8 cellular contexts compared by ENCODE assay signal in genomic region chr12:22333751-22334695, GRCh38. TPM values are rescaled to one million over a fixed set of nuclear protein-coding genes. Genes with fewer than 3 reads are reported as not detected.
DNase-seq lines count a peak whose midpoint lies in the region; ATAC-seq and TF ChIP-seq lines count a peak whose summit lies in the region.

No MANE protein-coding gene starts in this region.

- intact Hi-C loops in psoas muscle (cut with DNase I), result no loop called here

- H3K4me3 ChIP-seq in HUES48 (ENCODE audit: low read depth, low read length) (peak overlapping the region; percentile 88), psoas muscle (peak overlapping the region; percentile 67)

- peaks cover 36% of the 10 kb centered on the region for H3K27me3 Mint-ChIP-seq in activated T-cell treated with anti-CD3 and anti-CD28 coated beads, Interleukin-2, amount 50 U/mL, for 72 hours (ENCODE audit: low read depth)

- peaks cover 0 to 5% of the 10 kb centered on the region in 2 donors for H3K36me3 Mint-ChIP-seq in activated T-cell treated with anti-CD3 and anti-CD28 coated beads, Interleukin-2, amount 50 U/mL, for 72 hours (ENCODE audit: insufficient read depth in 2 of 2)

- no peaks in the 10 kb centered on the region for H3K9me3 Mint-ChIP-seq in activated T-cell treated with anti-CD3 and anti-CD28 coated beads, Interleukin-2, amount 50 U/mL, for 72 hours

- peak in 1 of 2 donors; percentile 39 for ATAC-seq in activated T-cell treated with anti-CD3 and anti-CD28 coated beads, Interleukin-2, amount 50 U/mL, for 72 hours (replicated peaks in 1 of 2)
- ATAC-seq in psoas muscle (no peak), HG03378 (IDR thresholded peaks at IDR 0.05; ENCODE audit: unreplicated experiment) (no peak), GM21717 (IDR thresholded peaks at IDR 0.05; ENCODE audit: unreplicated experiment) (no peak)

- H3K27ac ChIP-seq in HUES48 (ENCODE audit: low read depth, low read length) (no peak overlapping the region), psoas muscle (no peak overlapping the region)

- H3K4me1 ChIP-seq in HUES48 (ENCODE audit: control insufficient read depth, insufficient read depth, low read length), result no peaks in the 10 kb centered on the region
- no peaks in the 10 kb centered on the region for H3K4me1 ChIP-seq in psoas muscle

- WGBS in psoas muscle, 3 donors, result 1 to 2% (median 1%) methylated on average over 61 to 76 of the region's 76 CpGs

- peak; percentile 31 to 33 for DNase-seq in activated T-cell treated with anti-CD3 and anti-CD28 coated beads, Interleukin-2, amount 50 U/mL, for 72 hours
- DNase-seq in germinal center (ENCODE audit: low spot score) (peak; percentile 17), psoas muscle (peak; percentile 18 to 52), NCI-H2227 (lab: John Stamatoyannopoulos, UW; ENCODE audit: unreplicated experiment) (no peak), COLO829 (ENCODE audit: low spot score) (no peak)

- H3K27me3 ChIP-seq in HUES48 (ENCODE audit: control insufficient read depth, insufficient read depth, low read length), result peaks cover 40% of the 10 kb centered on the region
- H3K27me3 ChIP-seq in psoas muscle (ENCODE audit: insufficient read depth in 3 of 3, low read length in 2 of 3), result peaks cover 0 to 50% (median 8%) of the 10 kb centered on the region in 3 donors

- H3K9me3 ChIP-seq in HUES48 (ENCODE audit: control insufficient read depth, insufficient read depth, low read length) (no peaks in the 10 kb centered on the region), psoas muscle (no peaks in the 10 kb centered on the region)

- peak overlapping the region; percentile 74 for H3K27ac Mint-ChIP-seq in activated T-cell treated with anti-CD3 and anti-CD28 coated beads, Interleukin-2, amount 50 U/mL, for 72 hours

- H3K4me1 Mint-ChIP-seq in activated T-cell treated with anti-CD3 and anti-CD28 coated beads, Interleukin-2, amount 50 U/mL, for 72 hours (ENCODE audit: low read depth), result peaks cover 7% of the 10 kb centered on the region

- H3K36me3 ChIP-seq in HUES48 (ENCODE audit: control insufficient read depth, insufficient read depth, low read length) (no peaks in the 10 kb centered on the region), psoas muscle (ENCODE audit: insufficient read depth in 1 of 2, low read depth in 1 of 2) (no peaks in the 10 kb centered on the region)

- TF ChIP-seq CTCF in psoas muscle (IDR thresholded peaks at IDR 0.05), result no peak

- H3K9ac ChIP-seq in HUES48 (ENCODE audit: low read depth, low read length), result no peak overlapping the region

- peak overlapping the region; percentile 95 to 98 for H3K4me3 Mint-ChIP-seq in activated T-cell treated with anti-CD3 and anti-CD28 coated beads, Interleukin-2, amount 50 U/mL, for 72 hours

RNA-seq across cellular contexts. Expression of gene ST8SIA1, which starts 0.5 kb away (rescaled TPM):
- 1 to 10 TPM; 2.9 to 8.7 TPM for total RNA-seq in activated T-cell treated with anti-CD3 and anti-CD28 coated beads, Interleukin-2, amount 50 U/mL, for 72 hours
- total RNA-seq in psoas muscle, result 1 to 10 TPM in 1 of 4 donors, under 1 TPM in 3; 0.19 to 1.3 (median 0.67) TPM
- under 1 TPM; 0.06 to 0.42 (median 0.35) TPM for polyA plus RNA-seq in psoas muscle

Comparison
In these comparisons a context has a peak if more than half of its experiments do, and no peak if none do; other contexts are left out.
1. DNase-seq: peak in activated T-cell treated with anti-CD3 and anti-CD28 coated beads, Interleukin-2, amount 50 U/mL, for 72 hours (2 of 2), germinal center (single experiment) and psoas muscle (2 of 2); none in NCI-H2227 (single experiment) and COLO829 (single experiment).